25 cellular contexts compared by ENCODE assay signal in the genomic region with DNA sequence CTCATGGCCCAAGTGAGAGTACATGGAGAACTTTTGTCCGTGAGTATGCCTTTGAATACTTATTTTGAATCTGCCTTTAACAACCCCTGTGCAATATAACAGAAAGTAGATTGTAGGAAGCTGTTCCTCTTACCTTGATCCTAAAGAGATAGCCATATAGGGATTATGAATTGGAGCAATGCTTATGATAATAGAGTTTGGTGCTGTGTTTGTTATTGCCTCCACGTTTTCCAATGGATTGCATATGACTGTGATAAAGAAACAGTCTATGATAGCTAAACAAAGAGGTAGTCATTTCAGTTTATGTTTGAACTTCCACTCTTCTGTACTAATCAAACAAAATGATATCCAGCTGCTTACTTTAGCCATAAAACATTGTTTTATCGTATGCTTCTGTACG.
"Had no signal": no experiment of that assay in that cellular context is flagged by ENCODE, and none has a peak within 500 bp of the region (broad histone marks: within the 10 kb centered on the region; RNA-seq: fewer than 3 reads in every experiment).

No MANE protein-coding gene starts in this region.

- DNase-seq: activated B cell treated with CpG ODN at 0.5 μM for 24 hours; activated CD4-positive, alpha-beta T cell treated with anti-CD3 and anti-CD28 coated beads for 48 hours; activated CD4-positive, alpha-beta T cell treated with anti-CD3 and anti-CD28 coated beads, Interleukin-2, amount 50 U/mL, for 1 hour; activated CD4-positive, alpha-beta T cell treated with anti-CD3 and anti-CD28 coated beads, Interleukin-2, amount 50 U/mL, for 48 hours; activated CD8-positive, alpha-beta memory T cell treated with anti-CD3 and anti-CD28 coated beads for 24 hours; activated CD8-positive, alpha-beta T cell treated with anti-CD3 and anti-CD28 coated beads for 36 hours; activated effector memory CD4-positive, alpha-beta T cell treated with Interleukin-2 at 50 U/mL for 16 hours; activated gamma-delta T cell treated with Interleukin-2 at 50 U/mL for 16 hours; activated naive CD4-positive, alpha-beta T cell treated with anti-CD3 and anti-CD28 coated beads, Interleukin-2, amount 50 U/mL, for 16 hours; activated naive CD4-positive, alpha-beta T cell treated with Interleukin-2 at 50 U/mL for 16 hours; activated T-cell treated with anti-CD3 and anti-CD28 coated beads, Interleukin-2, amount 50 U/mL, for 4 hours; amniotic stem cell; anterior cingulate cortex; caudate nucleus; effector CD8-positive, alpha-beta T cell; esophagus squamous epithelium; foreskin melanocyte; T-helper 1 cell; T-helper 17 cell; T1000; WERI-Rb-1 had no signal

- ATAC-seq: activated CD4-positive, CD25-positive, alpha-beta regulatory T cell treated with anti-CD3 and anti-CD28 coated beads, Interleukin-2, amount 50 U/mL, for 24 hours; activated CD8-positive, alpha-beta T cell treated with anti-CD3 and anti-CD28 coated beads for 36 hours; activated T-cell treated with anti-CD3 and anti-CD28 coated beads, Interleukin-2, amount 50 U/mL, for 4 hours; activated T-helper 17 cell treated with anti-CD3 and anti-CD28 coated beads, Interleukin-2, amount 50 U/mL, for 72 hours; gastroesophageal sphincter; T-helper 17 cell had no signal

- H3K27ac ChIP-seq: epithelial cell of prostate, esophagus squamous epithelium, gastroesophageal sphincter, WERI-Rb-1 had no signal

- H3K27me3 ChIP-seq: esophagus squamous epithelium, gastroesophageal sphincter had no signal

- H3K4me1 ChIP-seq: esophagus squamous epithelium, gastroesophageal sphincter had no signal

- H3K36me3 ChIP-seq: esophagus squamous epithelium, gastroesophageal sphincter, WERI-Rb-1 had no signal

- H3K9me3 ChIP-seq: esophagus squamous epithelium, gastroesophageal sphincter had no signal

- H3K4me3 ChIP-seq: esophagus squamous epithelium, gastroesophageal sphincter had no signal
